10 cellular contexts compared by ENCODE assay signal in genomic region chr20:1813101-1813529, GRCh38.
DNase-seq lines count a peak whose midpoint lies in the region; ATAC-seq, FAIRE-seq and TF ChIP-seq lines count a peak whose summit lies in the region.
"Had no signal": no experiment of that assay in that cellular context is flagged by ENCODE, and none has a peak within 500 bp of the region (broad histone marks: within the 10 kb centered on the region; RNA-seq: fewer than 3 reads in every experiment).

No MANE protein-coding gene starts in this region.

- no peak overlapping the region for H3K9ac ChIP-seq in HepG2 (ENCODE audit: insufficient read depth, low read depth, low read length)

- TF ChIP-seq CTCF in HepG2 (CRISPR knock-in tag; IDR thresholded peaks at IDR 0.05): no peak
- no peak for TF ChIP-seq CTCF in upper lobe of right lung (IDR thresholded peaks at IDR 0.05)

- H3K36me3 ChIP-seq in HepG2 (replicated peaks in 1 of 2; ENCODE audit: control insufficient read depth in 1 of 2, insufficient read depth in 2 of 2, low read length in 2 of 2) (no peaks in the 10 kb centered on the region), upper lobe of right lung (no peaks in the 10 kb centered on the region)

- H3K4me3 ChIP-seq in HepG2 (replicated peaks in 1 of 3; ENCODE audit: insufficient read depth in 1 of 3, low read depth in 2 of 3, low read length in 3 of 3) (no peak overlapping the region), upper lobe of right lung (no peak overlapping the region)

- H2AFZ ChIP-seq in HepG2 (ENCODE audit: low read length): no peak overlapping the region

- intact Hi-C loops in HepG2 (cut with micrococcal nuclease; ENCODE audit: unreplicated experiment) (no loop called here), upper lobe of right lung (cut with DNase I) (no loop called here)

- POLR2A ChIA-PET in HepG2 (lab: Yijun Ruan, JAX): interaction anchor here (1.2 to 3.3 kb wide), 2 partner anchors 15 to 658 kb away, joined by 3 to 31 read pairs; partner anchors contain the start of gene SNRPB

- H3K4me1 ChIP-seq in HepG2 (ENCODE audit: insufficient read depth, low read length) (peaks cover 64% of the 10 kb centered on the region), upper lobe of right lung (peaks cover 45% of the 10 kb centered on the region)

- H3K27me3 ChIP-seq in HepG2 (ENCODE audit: control insufficient read depth in 1 of 2, insufficient read depth in 2 of 2, low read length in 2 of 2) (no peaks in the 10 kb centered on the region), upper lobe of right lung (no peaks in the 10 kb centered on the region)

- DNase-seq in LHCN-M2 (ENCODE audit: low read depth) (peak; percentile 94), dedifferentiated amniotic fluid mesenchymal stem cell (ENCODE audit: extremely low spot score) (peak; percentile 55), HepG2 (ENCODE audit: low spot score) (peak; percentile 78), upper lobe of right lung (no peak), HuH-7.5 (ENCODE audit: low spot score) (no peak), NCI-H526 treated with DMSO at 0.1 percent for 48 hours (lab: John Stamatoyannopoulos, UW) (no peak)
- DNase-seq: activated CD4-positive, alpha-beta T cell treated with anti-CD3 and anti-CD28 coated beads for 36 hours; NCI-H526 had no signal

- H3K27ac ChIP-seq in HepG2 (ENCODE audit: extremely low read length, insufficient read depth, low read length) (no peak overlapping the region), upper lobe of right lung (no peak overlapping the region)

- H4K20me1 ChIP-seq in HepG2 (ENCODE audit: insufficient read depth, low read length): no peaks in the 10 kb centered on the region

- TF ChIP-seq POLR2A in HepG2 (IDR thresholded peaks at IDR 0.05; ENCODE audit: insufficient read depth in 1 of 2, low read depth in 2 of 2, low read length in 2 of 2): no peak

- CTCF ChIA-PET in HepG2 (lab: Yijun Ruan, JAX; ENCODE audit: low intra/inter-chr PET ratio, low total read pairs): no interaction called here

- no peak for ATAC-seq in HepG2
- ATAC-seq in upper lobe of right lung: peak; percentile 13
- ATAC-seq in HG03354 (IDR thresholded peaks at IDR 0.05; ENCODE audit: poor library complexity, severe bottlenecking, unreplicated experiment): no peak
- no peak for ATAC-seq in GM19035 (IDR thresholded peaks at IDR 0.05; ENCODE audit: unreplicated experiment)
- ATAC-seq: activated CD4-positive, alpha-beta T cell treated with anti-CD3 and anti-CD28 coated beads for 36 hours had no signal

- WGBS in HepG2 (ENCODE audit: low lambda C conversion rate): 15% methylated on average over 7 of the region's 7 CpGs

- peak overlapping the region; percentile 37 for H3K4me2 ChIP-seq in HepG2 (ENCODE audit: low read depth, low read length)

- H3K9me3 ChIP-seq in HepG2 (ENCODE audit: low read length) (no peaks in the 10 kb centered on the region), upper lobe of right lung (no peaks in the 10 kb centered on the region)

- FAIRE-seq in HepG2 (lab: Jason Lieb, UNC): peak; percentile 66

- in situ Hi-C loops in HepG2 (cut with HindIII; ENCODE audit: extremely low pct_ligation_motif_present, low pct_unique_long_range_greater_than_20kb): no loop called here

- TF ChIP-seq EP300 in HepG2 (IDR thresholded peaks at IDR 0.05; ENCODE audit: low read depth in 2 of 2, low read length in 2 of 2) (peak in 1 of 2 experiments; percentile 33; a peak in 2 of 4 replicates), HepG2 (CRISPR knock-in tag; IDR thresholded peaks at IDR 0.05; ENCODE audit: borderline replicate concordance) (no peak)

- no peak for TF ChIP-seq RAD21 in HepG2 (CRISPR knock-in tag; IDR thresholded peaks at IDR 0.05)

- no peaks in the 10 kb centered on the region for H3K79me2 ChIP-seq in HepG2 (ENCODE audit: insufficient read depth, low read length)

- no TSS peak for BruUV-seq in HepG2 (replicated peaks; lab: Mats Ljungman, UMichigan)

TF ChIP-seq in HepG2, 621 proteins besides CTCF, POLR2A, EP300 and RAD21 (continues in another document):
- TF ChIP-seq TAF15 (IDR thresholded peaks at IDR 0.05; ENCODE audit: low read depth, low read length, poor library complexity, severe bottlenecking) (no peak), PAXIP1 (CRISPR knock-in tag; conservative IDR thresholded peaks at IDR 0.05) (no peak), ATAD3A (CRISPR knock-in tag; IDR thresholded peaks at IDR 0.05) (no peak), CEBPB (IDR thresholded peaks at IDR 0.05; ENCODE audit: borderline replicate concordance, low read depth, low read length) (peak; percentile 40; the same call in 1 of the 2 replicates), FOSL2 (CRISPR knock-in tag; IDR thresholded peaks at IDR 0.05) (peak; percentile 64), UBTF (CRISPR knock-in tag; IDR thresholded peaks at IDR 0.05) (peak; percentile 18; the same call in 1 of the 2 replicates), POGK (CRISPR knock-in tag; conservative IDR thresholded peaks at IDR 0.05) (no peak), RFXAP (CRISPR knock-in tag; IDR thresholded peaks at IDR 0.05; ENCODE audit: borderline replicate concordance) (no peak), ZNF101 (CRISPR knock-in tag; IDR thresholded peaks at IDR 0.05; ENCODE audit: borderline replicate concordance, low read depth) (no peak)

Comparison
In these comparisons a context has a peak if more than half of its experiments do, and no peak if none do; other contexts are left out.
1. DNase-seq: peak in LHCN-M2 (single experiment), dedifferentiated amniotic fluid mesenchymal stem cell (single experiment) and HepG2 (single experiment); none in upper lobe of right lung (single experiment), HuH-7.5 (single experiment) and NCI-H526 treated with DMSO at 0.1 percent for 48 hours (single experiment).